ENCODE assay signal across 1 cellular context in the genomic region with DNA sequence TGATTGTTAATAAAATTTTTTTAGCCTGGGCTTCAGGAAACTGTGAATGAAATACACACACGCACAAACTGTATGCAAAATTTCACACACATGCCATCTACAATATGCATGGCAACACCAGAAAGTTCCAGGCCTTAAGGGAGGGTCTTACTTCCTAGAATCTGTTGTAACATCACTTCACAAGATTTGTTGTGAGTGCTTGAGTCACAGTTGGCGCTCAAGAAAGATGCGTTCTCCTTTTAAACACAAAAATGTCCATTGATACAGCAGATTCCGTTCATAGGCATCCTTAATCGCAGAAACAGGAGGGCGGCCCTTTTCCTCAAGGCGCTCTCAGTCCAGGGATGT.
TF ChIP-seq lines count a peak whose summit lies in the region.

No MANE protein-coding gene starts in this region.

TF ChIP-seq in GM12878, 131 proteins besides CTCF, POLR2A, EP300 and RAD21:
- no peak for TF ChIP-seq HCFC1 (IDR thresholded peaks at IDR 0.05; ENCODE audit: low read length)
- TF ChIP-seq, protein P1, sequence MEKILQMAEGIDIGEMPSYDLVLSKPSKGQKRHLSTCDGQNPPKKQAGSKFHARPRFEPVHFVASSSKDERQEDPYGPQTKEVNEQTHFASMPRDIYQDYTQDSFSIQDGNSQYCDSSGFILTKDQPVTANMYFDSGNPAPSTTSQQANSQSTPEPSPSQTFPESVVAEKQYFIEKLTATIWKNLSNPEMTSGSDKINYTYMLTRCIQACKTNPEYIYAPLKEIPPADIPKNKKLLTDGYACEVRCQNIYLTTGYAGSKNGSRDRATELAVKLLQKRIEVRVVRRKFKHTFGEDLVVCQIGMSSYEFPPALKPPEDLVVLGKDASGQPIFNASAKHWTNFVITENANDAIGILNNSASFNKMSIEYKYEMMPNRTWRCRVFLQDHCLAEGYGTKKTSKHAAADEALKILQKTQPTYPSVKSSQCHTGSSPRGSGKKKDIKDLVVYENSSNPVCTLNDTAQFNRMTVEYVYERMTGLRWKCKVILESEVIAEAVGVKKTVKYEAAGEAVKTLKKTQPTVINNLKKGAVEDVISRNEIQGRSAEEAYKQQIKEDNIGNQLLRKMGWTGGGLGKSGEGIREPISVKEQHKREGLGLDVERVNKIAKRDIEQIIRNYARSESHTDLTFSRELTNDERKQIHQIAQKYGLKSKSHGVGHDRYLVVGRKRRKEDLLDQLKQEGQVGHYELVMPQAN (conservative IDR thresholded peaks at IDR 0.05), result no peak
- TF ChIP-seq, protein P2, sequence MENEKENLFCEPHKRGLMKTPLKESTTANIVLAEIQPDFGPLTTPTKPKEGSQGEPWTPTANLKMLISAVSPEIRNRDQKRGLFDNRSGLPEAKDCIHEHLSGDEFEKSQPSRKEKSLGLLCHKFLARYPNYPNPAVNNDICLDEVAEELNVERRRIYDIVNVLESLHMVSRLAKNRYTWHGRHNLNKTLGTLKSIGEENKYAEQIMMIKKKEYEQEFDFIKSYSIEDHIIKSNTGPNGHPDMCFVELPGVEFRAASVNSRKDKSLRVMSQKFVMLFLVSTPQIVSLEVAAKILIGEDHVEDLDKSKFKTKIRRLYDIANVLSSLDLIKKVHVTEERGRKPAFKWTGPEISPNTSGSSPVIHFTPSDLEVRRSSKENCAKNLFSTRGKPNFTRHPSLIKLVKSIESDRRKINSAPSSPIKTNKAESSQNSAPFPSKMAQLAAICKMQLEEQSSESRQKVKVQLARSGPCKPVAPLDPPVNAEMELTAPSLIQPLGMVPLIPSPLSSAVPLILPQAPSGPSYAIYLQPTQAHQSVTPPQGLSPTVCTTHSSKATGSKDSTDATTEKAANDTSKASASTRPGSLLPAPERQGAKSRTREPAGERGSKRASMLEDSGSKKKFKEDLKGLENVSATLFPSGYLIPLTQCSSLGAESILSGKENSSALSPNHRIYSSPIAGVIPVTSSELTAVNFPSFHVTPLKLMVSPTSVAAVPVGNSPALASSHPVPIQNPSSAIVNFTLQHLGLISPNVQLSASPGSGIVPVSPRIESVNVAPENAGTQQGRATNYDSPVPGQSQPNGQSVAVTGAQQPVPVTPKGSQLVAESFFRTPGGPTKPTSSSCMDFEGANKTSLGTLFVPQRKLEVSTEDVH (IDR thresholded peaks at IDR 0.05; ENCODE audit: low read depth, partially characterized antibody), result no peak
- no peak for TF ChIP-seq BMI1 (IDR thresholded peaks at IDR 0.05; ENCODE audit: borderline replicate concordance)
- TF ChIP-seq ZNF217 (IDR thresholded peaks at IDR 0.05), result no peak
- TF ChIP-seq, protein P3, sequence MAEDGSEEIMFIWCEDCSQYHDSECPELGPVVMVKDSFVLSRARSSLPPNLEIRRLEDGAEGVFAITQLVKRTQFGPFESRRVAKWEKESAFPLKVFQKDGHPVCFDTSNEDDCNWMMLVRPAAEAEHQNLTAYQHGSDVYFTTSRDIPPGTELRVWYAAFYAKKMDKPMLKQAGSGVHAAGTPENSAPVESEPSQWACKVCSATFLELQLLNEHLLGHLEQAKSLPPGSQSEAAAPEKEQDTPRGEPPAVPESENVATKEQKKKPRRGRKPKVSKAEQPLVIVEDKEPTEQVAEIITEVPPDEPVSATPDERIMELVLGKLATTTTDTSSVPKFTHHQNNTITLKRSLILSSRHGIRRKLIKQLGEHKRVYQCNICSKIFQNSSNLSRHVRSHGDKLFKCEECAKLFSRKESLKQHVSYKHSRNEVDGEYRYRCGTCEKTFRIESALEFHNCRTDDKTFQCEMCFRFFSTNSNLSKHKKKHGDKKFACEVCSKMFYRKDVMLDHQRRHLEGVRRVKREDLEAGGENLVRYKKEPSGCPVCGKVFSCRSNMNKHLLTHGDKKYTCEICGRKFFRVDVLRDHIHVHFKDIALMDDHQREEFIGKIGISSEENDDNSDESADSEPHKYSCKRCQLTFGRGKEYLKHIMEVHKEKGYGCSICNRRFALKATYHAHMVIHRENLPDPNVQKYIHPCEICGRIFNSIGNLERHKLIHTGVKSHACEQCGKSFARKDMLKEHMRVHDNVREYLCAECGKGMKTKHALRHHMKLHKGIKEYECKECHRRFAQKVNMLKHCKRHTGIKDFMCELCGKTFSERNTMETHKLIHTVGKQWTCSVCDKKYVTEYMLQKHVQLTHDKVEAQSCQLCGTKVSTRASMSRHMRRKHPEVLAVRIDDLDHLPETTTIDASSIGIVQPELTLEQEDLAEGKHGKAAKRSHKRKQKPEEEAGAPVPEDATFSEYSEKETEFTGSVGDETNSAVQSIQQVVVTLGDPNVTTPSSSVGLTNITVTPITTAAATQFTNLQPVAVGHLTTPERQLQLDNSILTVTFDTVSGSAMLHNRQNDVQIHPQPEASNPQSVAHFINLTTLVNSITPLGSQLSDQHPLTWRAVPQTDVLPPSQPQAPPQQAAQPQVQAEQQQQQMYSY (CRISPR knock-in tag; IDR thresholded peaks at IDR 0.05), result no peak
- TF ChIP-seq, protein P4, sequence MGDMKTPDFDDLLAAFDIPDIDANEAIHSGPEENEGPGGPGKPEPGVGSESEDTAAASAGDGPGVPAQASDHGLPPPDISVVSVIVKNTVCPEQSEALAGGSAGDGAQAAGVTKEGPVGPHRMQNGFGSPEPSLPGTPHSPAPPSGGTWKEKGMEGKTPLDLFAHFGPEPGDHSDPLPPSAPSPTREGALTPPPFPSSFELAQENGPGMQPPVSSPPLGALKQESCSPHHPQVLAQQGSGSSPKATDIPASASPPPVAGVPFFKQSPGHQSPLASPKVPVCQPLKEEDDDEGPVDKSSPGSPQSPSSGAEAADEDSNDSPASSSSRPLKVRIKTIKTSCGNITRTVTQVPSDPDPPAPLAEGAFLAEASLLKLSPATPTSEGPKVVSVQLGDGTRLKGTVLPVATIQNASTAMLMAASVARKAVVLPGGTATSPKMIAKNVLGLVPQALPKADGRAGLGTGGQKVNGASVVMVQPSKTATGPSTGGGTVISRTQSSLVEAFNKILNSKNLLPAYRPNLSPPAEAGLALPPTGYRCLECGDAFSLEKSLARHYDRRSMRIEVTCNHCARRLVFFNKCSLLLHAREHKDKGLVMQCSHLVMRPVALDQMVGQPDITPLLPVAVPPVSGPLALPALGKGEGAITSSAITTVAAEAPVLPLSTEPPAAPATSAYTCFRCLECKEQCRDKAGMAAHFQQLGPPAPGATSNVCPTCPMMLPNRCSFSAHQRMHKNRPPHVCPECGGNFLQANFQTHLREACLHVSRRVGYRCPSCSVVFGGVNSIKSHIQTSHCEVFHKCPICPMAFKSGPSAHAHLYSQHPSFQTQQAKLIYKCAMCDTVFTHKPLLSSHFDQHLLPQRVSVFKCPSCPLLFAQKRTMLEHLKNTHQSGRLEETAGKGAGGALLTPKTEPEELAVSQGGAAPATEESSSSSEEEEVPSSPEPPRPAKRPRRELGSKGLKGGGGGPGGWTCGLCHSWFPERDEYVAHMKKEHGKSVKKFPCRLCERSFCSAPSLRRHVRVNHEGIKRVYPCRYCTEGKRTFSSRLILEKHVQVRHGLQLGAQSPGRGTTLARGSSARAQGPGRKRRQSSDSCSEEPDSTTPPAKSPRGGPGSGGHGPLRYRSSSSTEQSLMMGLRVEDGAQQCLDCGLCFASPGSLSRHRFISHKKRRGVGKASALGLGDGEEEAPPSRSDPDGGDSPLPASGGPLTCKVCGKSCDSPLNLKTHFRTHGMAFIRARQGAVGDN (IDR thresholded peaks at IDR 0.05), result no peak
- TF ChIP-seq YY1 (IDR thresholded peaks at IDR 0.05; ENCODE audit: low read depth, low read length), result no peak
- TF ChIP-seq IKZF1 (conservative IDR thresholded peaks at IDR 0.05), result no peak
- TF ChIP-seq RB1 (IDR thresholded peaks at IDR 0.05; ENCODE audit: borderline replicate concordance), result no peak
- no peak for TF ChIP-seq ZNF274 (IDR thresholded peaks at IDR 0.05; ENCODE audit: insufficient read depth, insufficient read length)
- TF ChIP-seq SREBF2 (IDR thresholded peaks at IDR 0.05; ENCODE audit: low read length), result no peak
- no peak for TF ChIP-seq EGR1 (IDR thresholded peaks at IDR 0.05; ENCODE audit: borderline replicate concordance in 1 of 2, low read depth in 2 of 2, low read length in 2 of 2)
- no peak for TF ChIP-seq TAF1 (IDR thresholded peaks at IDR 0.05; ENCODE audit: borderline replicate concordance, low read depth, low read length)
- TF ChIP-seq IKZF2 (IDR thresholded peaks at IDR 0.05), result no peak
- TF ChIP-seq JUNB (IDR thresholded peaks at IDR 0.05), result no peak
